ENCODE assay signal across 26 cellular contexts in genomic region chr22:22377335-22377734, GRCh38.
A peak's percentile ranks its signal among the peaks of the same experiment; 100 is the strongest.
DNase-seq lines count a peak whose midpoint lies in the region; ATAC-seq, FAIRE-seq and TF ChIP-seq lines count a peak whose summit lies in the region.
"Had no signal": no experiment of that assay in that cellular context is flagged by ENCODE, and none has a peak within 500 bp of the region (broad histone marks: within the 10 kb centered on the region; RNA-seq: fewer than 3 reads in every experiment).

No MANE protein-coding gene starts in this region.

- H3K9me3 Mint-ChIP-seq in activated T-cell treated with anti-CD3 and anti-CD28 coated beads, Interleukin-2, amount 50 U/mL, for 24 hours: no peaks in the 10 kb centered on the region
- no peaks in the 10 kb centered on the region for H3K9me3 Mint-ChIP-seq in stimulated activated memory B cell treated with anti-CD40 and anti-IgM and Interleukin-4, amounts not matched to agents 10 μg/mL and 1 μg/mL and 100 μg/mL, for 72 hours
- no peaks in the 10 kb centered on the region for H3K9me3 Mint-ChIP-seq in activated T-helper 1 cell treated with anti-CD3 and anti-CD28 coated beads, Interleukin-12 subunit alpha, Interleukin-12 subunit beta, Interleukin-2, Interleukin-4 antibody, amounts not matched to agents 30 ng/mL and 10 ng/mL and 1 ng/mL, durations not matched to agents 14 hours and 24 hours and 36 hours
- H3K9me3 Mint-ChIP-seq: CD8-positive, alpha-beta memory T cell; HFFc6 had no signal

- no peak overlapping the region for H3K4me3 ChIP-seq in OCI-LY1 (ENCODE audit: low read depth, low read length, poor library complexity, severe bottlenecking)
- H3K4me3 ChIP-seq in pancreas: no peak overlapping the region
- H3K4me3 ChIP-seq: A549, GM23248 had no signal

- TF ChIP-seq CTCF in OCI-LY1 (IDR thresholded peaks at IDR 0.05; ENCODE audit: low read length) (no peak), pancreas (IDR thresholded peaks at IDR 0.05) (no peak)

- H3K9me3 ChIP-seq in OCI-LY1 (ENCODE audit: low read length) (no peaks in the 10 kb centered on the region), pancreas (no peaks in the 10 kb centered on the region)
- H3K9me3 ChIP-seq: A549, Caco-2 had no signal

- H3K36me3 Mint-ChIP-seq in activated T-cell treated with anti-CD3 and anti-CD28 coated beads, Interleukin-2, amount 50 U/mL, for 24 hours (ENCODE audit: low read depth): no peaks in the 10 kb centered on the region
- H3K36me3 Mint-ChIP-seq in stimulated activated memory B cell treated with anti-CD40 and anti-IgM and Interleukin-4, amounts not matched to agents 10 μg/mL and 1 μg/mL and 100 μg/mL, for 72 hours: no peaks in the 10 kb centered on the region
- H3K36me3 Mint-ChIP-seq in activated T-helper 1 cell treated with anti-CD3 and anti-CD28 coated beads, Interleukin-12 subunit alpha, Interleukin-12 subunit beta, Interleukin-2, Interleukin-4 antibody, amounts not matched to agents 30 ng/mL and 10 ng/mL and 1 ng/mL, durations not matched to agents 14 hours and 24 hours and 36 hours (ENCODE audit: low read depth): no peaks in the 10 kb centered on the region
- H3K36me3 Mint-ChIP-seq: CD4-positive, CD25-positive, alpha-beta regulatory T cell; CD8-positive, alpha-beta memory T cell had no signal

- no peak overlapping the region; the same call in 1 of the 2 replicates for H3K9ac ChIP-seq in OCI-LY1 (ENCODE audit: low read length)
- H3K9ac ChIP-seq: GM23248 had no signal

- no peaks in the 10 kb centered on the region for H3F3A ChIP-seq in OCI-LY1 (ENCODE audit: insufficient read depth, low read length)

- 0 out of 2 replicates have a peak overlapping the region, but pooled peaks have one; percentile 57 for H3K4me2 ChIP-seq in OCI-LY1 (ENCODE audit: low read length)
- H3K4me2 ChIP-seq: A549 had no signal

- H3K4me1 ChIP-seq in OCI-LY1 (ENCODE audit: insufficient read depth, low read length, severe bottlenecking): peaks cover 79% of the 10 kb centered on the region
- no peaks in the 10 kb centered on the region for H3K4me1 ChIP-seq in pancreas
- H3K4me1 ChIP-seq: A549, Caco-2 had no signal

- H4K20me1 ChIP-seq in OCI-LY1 (ENCODE audit: insufficient read depth, low read length): no peaks in the 10 kb centered on the region

- no peak for FAIRE-seq in pancreas (lab: Jason Lieb, UNC)
- FAIRE-seq: A549, D721Med, GM12891, GM18507, H54 had no signal

- ATAC-seq in stimulated activated memory B cell treated with anti-CD40 and anti-IgM and Interleukin-4, amounts not matched to agents 10 μg/mL and 1 μg/mL and 100 μg/mL, for 72 hours: no peak
- no peak for ATAC-seq in pancreas
- ATAC-seq: A549 had no signal

- H3K27me3 ChIP-seq in OCI-LY1 (ENCODE audit: insufficient read depth, low read length) (no peaks in the 10 kb centered on the region), pancreas (no peaks in the 10 kb centered on the region)

- H3K4me1 Mint-ChIP-seq in activated T-cell treated with anti-CD3 and anti-CD28 coated beads, Interleukin-2, amount 50 U/mL, for 24 hours (ENCODE audit: low read depth): no peaks in the 10 kb centered on the region
- peaks cover 84% of the 10 kb centered on the region for H3K4me1 Mint-ChIP-seq in stimulated activated memory B cell treated with anti-CD40 and anti-IgM and Interleukin-4, amounts not matched to agents 10 μg/mL and 1 μg/mL and 100 μg/mL, for 72 hours
- H3K4me1 Mint-ChIP-seq in activated T-helper 1 cell treated with anti-CD3 and anti-CD28 coated beads, Interleukin-12 subunit alpha, Interleukin-12 subunit beta, Interleukin-2, Interleukin-4 antibody, amounts not matched to agents 30 ng/mL and 10 ng/mL and 1 ng/mL, durations not matched to agents 14 hours and 24 hours and 36 hours (ENCODE audit: low read depth): no peaks in the 10 kb centered on the region
- H3K4me1 Mint-ChIP-seq: CD8-positive, alpha-beta memory T cell had no signal

- H3K4me3 Mint-ChIP-seq in activated T-cell treated with anti-CD3 and anti-CD28 coated beads, Interleukin-2, amount 50 U/mL, for 24 hours: no peak overlapping the region
- H3K4me3 Mint-ChIP-seq in stimulated activated memory B cell treated with anti-CD40 and anti-IgM and Interleukin-4, amounts not matched to agents 10 μg/mL and 1 μg/mL and 100 μg/mL, for 72 hours: no peak overlapping the region
- H3K4me3 Mint-ChIP-seq in activated T-helper 1 cell treated with anti-CD3 and anti-CD28 coated beads, Interleukin-12 subunit alpha, Interleukin-12 subunit beta, Interleukin-2, Interleukin-4 antibody, amounts not matched to agents 30 ng/mL and 10 ng/mL and 1 ng/mL, durations not matched to agents 14 hours and 24 hours and 36 hours: no peak overlapping the region
- H3K4me3 Mint-ChIP-seq: CD4-positive, CD25-positive, alpha-beta regulatory T cell; CD8-positive, alpha-beta memory T cell; HFFc6 had no signal

- H3K27ac ChIP-seq in OCI-LY1 (ENCODE audit: low read depth, low read length, poor library complexity, severe bottlenecking) (peak overlapping the region; percentile 87), pancreas (no peak overlapping the region)
- H3K27ac ChIP-seq: 22Rv1, A549, GM23248, HL-60 had no signal

- H2AFZ ChIP-seq in OCI-LY1 (ENCODE audit: low read length): no peak overlapping the region
- H2AFZ ChIP-seq: GM23248 had no signal

- no peak for DNase-seq in activated T-cell treated with anti-CD3 and anti-CD28 coated beads, Interleukin-2, amount 50 U/mL, for 24 hours
- DNase-seq in activated T-cell treated with anti-CD3 and anti-CD28 coated beads, Interleukin-2, amount 50 U/mL, for 1 hour: no peak
- DNase-seq in islet precursor cell (peak; percentile 23), pancreas (no peak), COLO668 (lab: John Stamatoyannopoulos, UW; ENCODE audit: unreplicated experiment) (no peak)
- DNase-seq in activated T-helper 1 cell treated with anti-CD3 and anti-CD28 coated beads, Interleukin-12 subunit alpha, Interleukin-12 subunit beta, Interleukin-2, Interleukin-4 antibody, amounts not matched to agents 30 ng/mL and 10 ng/mL and 1 ng/mL, durations not matched to agents 14 hours and 24 hours and 36 hours (ENCODE audit: low spot score): no peak
- DNase-seq: AML-193; C1 segment of cervical spinal cord; Caco-2; CD4-positive, CD25-positive, alpha-beta regulatory T cell; CD8-positive, alpha-beta memory T cell; DMS153; DMS79; GM23248; HCEC 1CT; HFFc6; KBM-7 had no signal

- H3K36me3 ChIP-seq in OCI-LY1 (ENCODE audit: insufficient read depth, low read length) (no peaks in the 10 kb centered on the region), pancreas (no peaks in the 10 kb centered on the region)

- no peaks in the 10 kb centered on the region for H3K9me2 ChIP-seq in OCI-LY1 (ENCODE audit: low read depth, low read length)

- peaks cover 62% of the 10 kb centered on the region for H3K27me3 Mint-ChIP-seq in activated T-cell treated with anti-CD3 and anti-CD28 coated beads, Interleukin-2, amount 50 U/mL, for 24 hours
- no peaks in the 10 kb centered on the region for H3K27me3 Mint-ChIP-seq in stimulated activated memory B cell treated with anti-CD40 and anti-IgM and Interleukin-4, amounts not matched to agents 10 μg/mL and 1 μg/mL and 100 μg/mL, for 72 hours
- peaks cover 25% of the 10 kb centered on the region for H3K27me3 Mint-ChIP-seq in activated T-helper 1 cell treated with anti-CD3 and anti-CD28 coated beads, Interleukin-12 subunit alpha, Interleukin-12 subunit beta, Interleukin-2, Interleukin-4 antibody, amounts not matched to agents 30 ng/mL and 10 ng/mL and 1 ng/mL, durations not matched to agents 14 hours and 24 hours and 36 hours (ENCODE audit: insufficient read depth)

- intact Hi-C loops in activated T-helper 1 cell treated with anti-CD3 and anti-CD28 coated beads, Interleukin-12 subunit alpha, Interleukin-12 subunit beta, Interleukin-2, Interleukin-4 antibody, amounts not matched to agents 30 ng/mL and 10 ng/mL and 1 ng/mL, durations not matched to agents 14 hours and 24 hours and 36 hours (cut with micrococcal nuclease): no loop called here
- intact Hi-C loops in pancreas (cut with DNase I): no loop called here

- H3K27ac Mint-ChIP-seq in activated T-cell treated with anti-CD3 and anti-CD28 coated beads, Interleukin-2, amount 50 U/mL, for 24 hours: peak overlapping the region; percentile 11
- H3K27ac Mint-ChIP-seq in stimulated activated memory B cell treated with anti-CD40 and anti-IgM and Interleukin-4, amounts not matched to agents 10 μg/mL and 1 μg/mL and 100 μg/mL, for 72 hours: peak overlapping the region; percentile 83
- H3K27ac Mint-ChIP-seq in activated T-helper 1 cell treated with anti-CD3 and anti-CD28 coated beads, Interleukin-12 subunit alpha, Interleukin-12 subunit beta, Interleukin-2, Interleukin-4 antibody, amounts not matched to agents 30 ng/mL and 10 ng/mL and 1 ng/mL, durations not matched to agents 14 hours and 24 hours and 36 hours: no peak overlapping the region
- H3K27ac Mint-ChIP-seq: CD4-positive, CD25-positive, alpha-beta regulatory T cell; HFFc6 had no signal

- H3K79me2 ChIP-seq in OCI-LY1 (ENCODE audit: insufficient read depth, low read length): no peaks in the 10 kb centered on the region
